Comparison of ENCODE assay signal across 8 cellular contexts in the genomic region with DNA sequence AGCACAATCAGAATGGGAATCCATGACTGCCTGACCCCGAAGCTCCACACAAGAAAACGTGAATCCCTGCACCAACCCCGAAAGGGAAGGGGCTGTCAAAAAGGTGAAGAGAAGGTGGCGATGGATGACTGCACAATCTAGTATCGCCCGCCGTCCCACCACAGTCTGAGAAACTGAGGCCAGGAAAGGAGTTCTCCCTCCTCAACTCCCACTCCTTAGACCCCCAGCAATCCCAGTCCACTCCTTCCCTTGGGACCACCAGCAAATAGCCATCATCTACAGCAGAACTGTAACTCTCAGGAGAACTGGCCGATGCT. TPM values are rescaled to one million over a fixed set of nuclear protein-coding genes. Genes with fewer than 3 reads are reported as not detected.
DNase-seq lines count a peak whose midpoint lies in the region; ATAC-seq and TF ChIP-seq lines count a peak whose summit lies in the region.

No MANE protein-coding gene starts in this region.

- WGBS in endodermal cell (ENCODE audit: insufficient coverage in 1 of 2, insufficient read length in 1 of 2), 2 experiments, result 0 to 5% methylated on average over 5 to 8 of the region's 8 CpGs

- H3K27me3 ChIP-seq in MG63 (no peaks in the 10 kb centered on the region), endodermal cell (ENCODE audit: control insufficient read depth, insufficient read depth, low read length, poor library complexity, severe bottlenecking) (no peaks in the 10 kb centered on the region)

- H3K9ac ChIP-seq in ES-I3 (ENCODE audit: low read depth, low read length) (peak overlapping the region; percentile 86), endodermal cell (ENCODE audit: extremely low read depth, low read length, poor library complexity, severe bottlenecking) (peak overlapping the region; percentile 75)

- peaks cover 15% of the 10 kb centered on the region for H3K4me1 Mint-ChIP-seq in endodermal cell

- H3K4me1 ChIP-seq in ES-I3 (ENCODE audit: insufficient read depth, low read length), result no peaks in the 10 kb centered on the region; the same call in 1 of the 2 replicates
- H3K4me1 ChIP-seq in endodermal cell (ENCODE audit: control insufficient read depth, insufficient read depth, low read length), result no peaks in the 10 kb centered on the region

- H3K9me3 ChIP-seq in ES-I3 (ENCODE audit: control insufficient read depth, insufficient read depth, low read length) (no peaks in the 10 kb centered on the region), MG63 (no peaks in the 10 kb centered on the region), endodermal cell (ENCODE audit: control insufficient read depth, low read length) (no peaks in the 10 kb centered on the region)

- no peak for TF ChIP-seq CTCF in endodermal cell (conservative IDR thresholded peaks at IDR 0.05)
- no peak for TF ChIP-seq CTCF in omental fat pad (IDR thresholded peaks at IDR 0.05)

- no peak overlapping the region for H3K27ac ChIP-seq in endodermal cell (ENCODE audit: low read depth, low read length)

- H3K27ac Mint-ChIP-seq in endodermal cell, result peak overlapping the region; percentile 97

- H3K4me3 Mint-ChIP-seq in endodermal cell, result peak overlapping the region; percentile 96

- DNase-seq in MG63, result no peak
- DNase-seq in endodermal cell, result no peak
- no peak for DNase-seq in omental fat pad (ENCODE audit: low spot score)
- DNase-seq in EL, result no peak
- no peak for DNase-seq in NCI-H1092 (lab: John Stamatoyannopoulos, UW)

- H3K4me3 ChIP-seq in MG63 (peak overlapping the region; percentile 68), endodermal cell (ENCODE audit: low read length) (peak overlapping the region; percentile 96)

- no peaks in the 10 kb centered on the region for H3K36me3 ChIP-seq in ES-I3 (ENCODE audit: insufficient read depth, low read length)
- peaks cover 21% of the 10 kb centered on the region for H3K36me3 ChIP-seq in MG63
- peaks cover 13% of the 10 kb centered on the region for H3K36me3 ChIP-seq in endodermal cell (ENCODE audit: control insufficient read depth, insufficient read depth, low read length)

- H3K9me3 Mint-ChIP-seq in endodermal cell, result no peaks in the 10 kb centered on the region

- ATAC-seq in omental fat pad (ENCODE audit: low FRiP score) (peak; percentile 26), GM19395 (IDR thresholded peaks at IDR 0.05; ENCODE audit: unreplicated experiment) (no peak), HG02588 (IDR thresholded peaks at IDR 0.05; ENCODE audit: unreplicated experiment) (no peak)

- H3K36me3 Mint-ChIP-seq in endodermal cell (ENCODE audit: low read depth), result peaks cover 4% of the 10 kb centered on the region

- no peaks in the 10 kb centered on the region for H3K27me3 Mint-ChIP-seq in endodermal cell (ENCODE audit: insufficient read depth)

RNA-seq across cellular contexts. Expression of a gene that starts 0.5 kb away (rescaled TPM):
- total RNA-seq in MG63 (2014; rRNA removed; shearing (Covaris generic); ENCODE audit: low replicate concordance), result 46.1 and 109 TPM in 2 replicates
- total RNA-seq in endodermal cell (10 to 100 TPM; 58.0 to 62.3 TPM), omental fat pad (10 to 100 TPM; 36.9 to 70.8 (median 46.4) TPM)
- 62.3 TPM for polyA plus RNA-seq in endodermal cell (2013, experiment 1 of 2)
- 59.5 TPM for polyA plus RNA-seq in endodermal cell (2013, experiment 2 of 2)

RNA-seq across cellular contexts. Expression of a gene that starts 1.2 kb away (rescaled TPM):
- total RNA-seq in MG63 (2014; rRNA removed; shearing (Covaris generic); ENCODE audit: low replicate concordance), result 0.20 TPM in 1 of 2 replicates, not detected in the other
- 1 to 10 TPM; 3.7 to 6.9 TPM for total RNA-seq in endodermal cell
- 0.53 TPM for polyA plus RNA-seq in endodermal cell (2013, experiment 1 of 2)
- 0.25 TPM for polyA plus RNA-seq in endodermal cell (2013, experiment 2 of 2)
- 1 to 10 TPM in 2 of 4 donors, under 1 TPM in 1, not detected in 1; 0.79 to 5.2 (median 2.3) TPM for total RNA-seq in omental fat pad

RNA-seq across cellular contexts. Expression of a gene that starts 11.1 kb away (rescaled TPM):
- 1.2 and 1.8 TPM in 2 replicates for total RNA-seq in MG63 (2014; rRNA removed; shearing (Covaris generic); ENCODE audit: low replicate concordance)
- total RNA-seq in endodermal cell (10 to 100 TPM; 67.6 to 69.6 TPM), omental fat pad (10 to 100 TPM in 1 of 4 donors, 1 to 10 TPM in 3; 3.3 to 11.3 (median 4.1) TPM)
- 29.6 TPM for polyA plus RNA-seq in endodermal cell (2013, experiment 1 of 2)
- polyA plus RNA-seq in endodermal cell (2013, experiment 2 of 2), result 27.0 TPM

RNA-seq across cellular contexts. Expression of a gene that starts 52.1 kb away (rescaled TPM):
- 131 and 183 TPM in 2 replicates for total RNA-seq in MG63 (2014; rRNA removed; shearing (Covaris generic); ENCODE audit: low replicate concordance)
- 1 to 10 TPM; 4.9 to 9.0 TPM for total RNA-seq in endodermal cell
- polyA plus RNA-seq in endodermal cell (2013, experiment 1 of 2), result 7.5 TPM
- 6.7 TPM for polyA plus RNA-seq in endodermal cell (2013, experiment 2 of 2)
- total RNA-seq in omental fat pad, result 10 to 100 TPM; 23.7 to 70.1 (median 26.9) TPM

Comparison
In these comparisons a context has a peak if more than half of its experiments do, and no peak if none do; other contexts are left out.
1. RNA of a gene that starts 11.1 kb away (total RNA-seq): 67.6 to 69.6 TPM in endodermal cell; 3.3 to 11.3 TPM in omental fat pad and 1.2 to 1.8 TPM in MG63; every median in the first group is over 4 times any median in the second.